Comparison of ENCODE assay signal across 19 cellular contexts in genomic region chr11:88164320-88164719, GRCh38.
"Had no signal": no experiment of that assay in that cellular context is flagged by ENCODE, and none has a peak within 500 bp of the region (broad histone marks: within the 10 kb centered on the region; RNA-seq: fewer than 3 reads in every experiment).

No MANE protein-coding gene starts in this region.

- H3K4me3 Mint-ChIP-seq: activated B cell treated with CpG ODN at 0.5 μM for 24 hours; activated CD4-positive, alpha-beta T cell treated with anti-CD3 and anti-CD28 coated beads, Interleukin-2, amount 10 ng/mL, durations not matched to agents 24 days and 14 days; endodermal cell; mesothelial cell of epicardium; neural progenitor cell; stimulated activated naive CD8-positive, alpha-beta T cell treated with anti-CD3 and anti-CD28 coated beads, Interleukin-15, Interleukin-2, amounts not matched to agents 100 ng/mL and 50 ng/mL, for 24 hours; T-helper 2 cell treated with Interferon-gamma antibody and Interleukin-4, amounts not matched to agents 5 μg/mL and 100 μg/mL, for 36 hours; type B pancreatic cell had no signal

- H3K4me3 ChIP-seq: dorsolateral prefrontal cortex, lung, neural progenitor cell, psoas muscle, right lobe of liver, smooth muscle cell had no signal

- DNase-seq: activated B cell treated with CpG ODN at 0.5 μM for 24 hours; activated CD4-positive, alpha-beta T cell treated with anti-CD3 and anti-CD28 coated beads, Interleukin-2, amount 10 ng/mL, durations not matched to agents 24 days and 14 days; activated gamma-delta T cell; activated T-cell treated with anti-CD3 and anti-CD28 coated beads, Interleukin-2, amount 50 U/mL, for 1 hour; dorsolateral prefrontal cortex; endodermal cell; islet precursor cell; psoas muscle; right lobe of liver; stimulated activated CD4-positive, alpha-beta T cell treated with anti-CD3 and anti-CD28 coated beads, Interleukin-4, amount 100 ng/mL, for 4 hours; stimulated activated CD8-positive, alpha-beta memory T cell treated with anti-CD3 and anti-CD28 coated beads, Interleukin-4, amount 100 ng/mL, for 48 hours had no signal

- H3K9me3 Mint-ChIP-seq: T-helper 2 cell treated with Interferon-gamma antibody and Interleukin-4, amounts not matched to agents 5 μg/mL and 100 μg/mL, for 36 hours had no signal

- H3K27ac Mint-ChIP-seq: activated B cell treated with CpG ODN at 0.5 μM for 24 hours; activated CD4-positive, alpha-beta T cell treated with anti-CD3 and anti-CD28 coated beads, Interleukin-2, amount 10 ng/mL, durations not matched to agents 24 days and 14 days; activated naive CD4-positive, alpha-beta T cell treated with anti-CD3 and anti-CD28 coated beads, Interleukin-2, amount 50 U/mL, for 72 hours; endodermal cell; mesothelial cell of epicardium; neural progenitor cell; stimulated activated naive CD8-positive, alpha-beta T cell treated with anti-CD3 and anti-CD28 coated beads, Interleukin-15, Interleukin-2, amounts not matched to agents 100 ng/mL and 50 ng/mL, for 24 hours; T-helper 2 cell treated with Interferon-gamma antibody and Interleukin-4, amounts not matched to agents 5 μg/mL and 100 μg/mL, for 36 hours; type B pancreatic cell had no signal

- ATAC-seq: psoas muscle, right lobe of liver had no signal

- H3K27me3 Mint-ChIP-seq: type B pancreatic cell had no signal

- H3K4me1 Mint-ChIP-seq: activated B cell treated with CpG ODN at 0.5 μM for 24 hours; activated CD4-positive, alpha-beta T cell treated with anti-CD3 and anti-CD28 coated beads, Interleukin-2, amount 10 ng/mL, durations not matched to agents 24 days and 14 days; neural progenitor cell had no signal
